21 cellular contexts compared by ENCODE assay signal in genomic region chr18:13877133-13877532, GRCh38. TPM values are rescaled to one million over a fixed set of nuclear protein-coding genes. Genes with fewer than 3 reads are reported as not detected.
DNase-seq lines count a peak whose midpoint lies in the region; ATAC-seq and TF ChIP-seq lines count a peak whose summit lies in the region.
"Had no signal": no experiment of that assay in that cellular context is flagged by ENCODE, and none has a peak within 500 bp of the region (broad histone marks: within the 10 kb centered on the region; RNA-seq: fewer than 3 reads in every experiment).

No MANE protein-coding gene starts in this region.

- H2AFZ ChIP-seq in GM23338 (no peak overlapping the region), Karpas-422 (ENCODE audit: low read length) (no peak overlapping the region)

- H3F3A ChIP-seq in GM23338 (replicated peaks; ENCODE audit: low read depth): no peaks in the 10 kb centered on the region

- no peak for TF ChIP-seq CTCF in GM23338 (conservative IDR thresholded peaks at IDR 0.05; ENCODE audit: low read depth in 2 of 2)

- H3K9me3 Mint-ChIP-seq in GM23338: no peaks in the 10 kb centered on the region
- H3K9me3 Mint-ChIP-seq in activated T-cell treated with anti-CD3 and anti-CD28 coated beads, Interleukin-2, amount 50 U/mL, for 72 hours: no peaks in the 10 kb centered on the region
- no peaks in the 10 kb centered on the region for H3K9me3 Mint-ChIP-seq in activated naive CD8-positive, alpha-beta T cell treated with anti-CD3 and anti-CD28 coated beads for 36 hours
- H3K9me3 Mint-ChIP-seq: CD4-positive, alpha-beta memory T cell had no signal

- no peak overlapping the region for H3K4me3 ChIP-seq in GM23338
- no peak overlapping the region for H3K4me3 ChIP-seq in Karpas-422 (ENCODE audit: low read length)
- H3K4me3 ChIP-seq in mesendoderm (ENCODE audit: low read length): no peak overlapping the region

- H3K4me1 Mint-ChIP-seq in GM23338: peaks cover 13% of the 10 kb centered on the region
- H3K4me1 Mint-ChIP-seq in activated T-cell treated with anti-CD3 and anti-CD28 coated beads, Interleukin-2, amount 50 U/mL, for 72 hours (ENCODE audit: low read depth): no peaks in the 10 kb centered on the region
- no peaks in the 10 kb centered on the region for H3K4me1 Mint-ChIP-seq in activated naive CD8-positive, alpha-beta T cell treated with anti-CD3 and anti-CD28 coated beads for 36 hours
- H3K4me1 Mint-ChIP-seq: CD4-positive, alpha-beta memory T cell had no signal

- no peak overlapping the region for H3K4ac ChIP-seq in mesendoderm (ENCODE audit: low read depth, low read length)

- H4K5ac ChIP-seq in mesendoderm (ENCODE audit: low read length): no peak overlapping the region

- H3K9me3 ChIP-seq in Karpas-422 (ENCODE audit: low read length): no peaks in the 10 kb centered on the region

- H3K27me3 ChIP-seq in GM23338 (ENCODE audit: insufficient read depth) (no peaks in the 10 kb centered on the region), Karpas-422 (ENCODE audit: low read length) (no peaks in the 10 kb centered on the region), mesendoderm (ENCODE audit: insufficient read depth, low read length, poor library complexity) (no peaks in the 10 kb centered on the region)

- no peak overlapping the region for H2AK5ac ChIP-seq in mesendoderm (ENCODE audit: low read length)

- H3K27ac Mint-ChIP-seq in GM23338: no peak overlapping the region
- no peak overlapping the region for H3K27ac Mint-ChIP-seq in activated T-cell treated with anti-CD3 and anti-CD28 coated beads, Interleukin-2, amount 50 U/mL, for 72 hours
- no peak overlapping the region for H3K27ac Mint-ChIP-seq in activated naive CD8-positive, alpha-beta T cell treated with anti-CD3 and anti-CD28 coated beads for 36 hours
- H3K27ac Mint-ChIP-seq: CD4-positive, alpha-beta memory T cell; H9; HFFc6 had no signal

- no peaks in the 10 kb centered on the region for H4K20me1 ChIP-seq in GM23338 (replicated peaks; ENCODE audit: insufficient read depth)
- H4K20me1 ChIP-seq in Karpas-422 (ENCODE audit: insufficient read depth, low read depth, low read length): no peaks in the 10 kb centered on the region; the same call in 1 of the 2 replicates

- H3K4me2 ChIP-seq in GM23338 (no peak overlapping the region), Karpas-422 (ENCODE audit: low read depth, low read length, poor library complexity, severe bottlenecking) (no peak overlapping the region), mesendoderm (ENCODE audit: low read length) (no peak overlapping the region)

- H2BK5ac ChIP-seq in mesendoderm (ENCODE audit: low read length): no peak overlapping the region

- no CpG with 5 or more reads among the region's 4 CpGs for WGBS in mesendoderm (ENCODE audit: extremely low coverage, insufficient coverage, low lambda C conversion rate)

- H3K36me3 Mint-ChIP-seq in GM23338 (ENCODE audit: low read depth): no peaks in the 10 kb centered on the region
- no peaks in the 10 kb centered on the region for H3K36me3 Mint-ChIP-seq in activated T-cell treated with anti-CD3 and anti-CD28 coated beads, Interleukin-2, amount 50 U/mL, for 72 hours (ENCODE audit: insufficient read depth in 2 of 2)
- H3K36me3 Mint-ChIP-seq in activated naive CD8-positive, alpha-beta T cell treated with anti-CD3 and anti-CD28 coated beads for 36 hours: no peaks in the 10 kb centered on the region
- H3K36me3 Mint-ChIP-seq: CD4-positive, alpha-beta memory T cell had no signal

- H3K4me1 ChIP-seq in GM23338 (ENCODE audit: insufficient read depth): peaks cover 4% of the 10 kb centered on the region
- peaks cover 6% of the 10 kb centered on the region for H3K4me1 ChIP-seq in Karpas-422 (ENCODE audit: low read length)
- H3K4me1 ChIP-seq in mesendoderm (ENCODE audit: control insufficient read depth, low read depth, low read length): no peaks in the 10 kb centered on the region

- H4K8ac ChIP-seq in mesendoderm (ENCODE audit: low read depth, low read length): no peak overlapping the region

- H3K27ac ChIP-seq in GM23338 (ENCODE audit: low read depth) (no peak overlapping the region), Karpas-422 (ENCODE audit: low read length) (no peak overlapping the region), mesendoderm (ENCODE audit: low read depth, low read length) (no peak overlapping the region)

- H3K79me2 ChIP-seq in GM23338 (replicated peaks; ENCODE audit: insufficient read depth): no peaks in the 10 kb centered on the region
- no peaks in the 10 kb centered on the region for H3K79me2 ChIP-seq in Karpas-422 (ENCODE audit: low read length)
- H3K79me2 ChIP-seq in mesendoderm (ENCODE audit: control insufficient read depth, insufficient read depth, low read length): no peaks in the 10 kb centered on the region

- no peak overlapping the region for H2BK15ac ChIP-seq in mesendoderm (replicated peaks; ENCODE audit: low read depth)

- DNase-seq in GM23338 (ENCODE audit: low spot score): no peak
- peak; percentile 53 for DNase-seq in Karpas-422
- DNase-seq in OCI-M1 (lab: John Stamatoyannopoulos, UW): peak; percentile 4
- DNase-seq in mesendoderm: peak; percentile 25
- DNase-seq in activated T-cell treated with anti-CD3 and anti-CD28 coated beads, Interleukin-2, amount 50 U/mL, for 72 hours: no peak
- no peak for DNase-seq in HuH-7.5 (ENCODE audit: low spot score)
- no peak for DNase-seq in activated naive CD8-positive, alpha-beta T cell treated with anti-CD3 and anti-CD28 coated beads for 36 hours
- no peak for DNase-seq in T-helper 1 cell
- DNase-seq: C1 segment of cervical spinal cord; Calu3; CD4-positive, alpha-beta memory T cell; COR-L47; DMS53; DMS79 treated with DMSO at 0.1 percent for 48 hours; H9; HFFc6 had no signal

- no peaks in the 10 kb centered on the region for H3K79me1 ChIP-seq in mesendoderm (ENCODE audit: low read length)

- H3K4me3 Mint-ChIP-seq in GM23338: no peak overlapping the region
- H3K4me3 Mint-ChIP-seq in activated T-cell treated with anti-CD3 and anti-CD28 coated beads, Interleukin-2, amount 50 U/mL, for 72 hours: no peak overlapping the region
- no peak overlapping the region for H3K4me3 Mint-ChIP-seq in activated naive CD8-positive, alpha-beta T cell treated with anti-CD3 and anti-CD28 coated beads for 36 hours
- H3K4me3 Mint-ChIP-seq: CD4-positive, alpha-beta memory T cell; H9; HFFc6 had no signal

- H2BK120ac ChIP-seq in mesendoderm (ENCODE audit: low read depth, low read length): no peak overlapping the region

- H3K9ac ChIP-seq in Karpas-422 (ENCODE audit: low read length): no peak overlapping the region
- H3K9ac ChIP-seq in mesendoderm (ENCODE audit: low read length): no peak overlapping the region

- no peak overlapping the region for H3K56ac ChIP-seq in mesendoderm (ENCODE audit: low read length)

- no peak overlapping the region for H3K18ac ChIP-seq in mesendoderm (ENCODE audit: low read length)

- H3K27me3 Mint-ChIP-seq in GM23338 (ENCODE audit: insufficient read depth, low read depth, poor library complexity): peaks cover 8% of the 10 kb centered on the region
- H3K27me3 Mint-ChIP-seq in activated T-cell treated with anti-CD3 and anti-CD28 coated beads, Interleukin-2, amount 50 U/mL, for 72 hours (ENCODE audit: low read depth): no peaks in the 10 kb centered on the region
- no peaks in the 10 kb centered on the region for H3K27me3 Mint-ChIP-seq in activated naive CD8-positive, alpha-beta T cell treated with anti-CD3 and anti-CD28 coated beads for 36 hours

- peak; percentile 45; the same call in 2 of the 3 replicates for ATAC-seq in GM23338
- ATAC-seq in activated T-cell treated with anti-CD3 and anti-CD28 coated beads, Interleukin-2, amount 50 U/mL, for 72 hours (replicated peaks in 1 of 2): no peak

- H3K36me3 ChIP-seq in GM23338 (ENCODE audit: insufficient read depth): no peaks in the 10 kb centered on the region
- H3K36me3 ChIP-seq in Karpas-422 (ENCODE audit: insufficient read depth, low read length): no peaks in the 10 kb centered on the region
- H3K36me3 ChIP-seq in mesendoderm (ENCODE audit: control insufficient read depth, insufficient read depth, low read length): no peaks in the 10 kb centered on the region

- H3K23ac ChIP-seq in mesendoderm (ENCODE audit: low read length): no peak overlapping the region

- no peaks in the 10 kb centered on the region for H3K9me2 ChIP-seq in GM23338 (ENCODE audit: insufficient read depth)
- H3K9me2 ChIP-seq in Karpas-422 (replicated peaks; ENCODE audit: insufficient read depth, low read length): no peaks in the 10 kb centered on the region

TF ChIP-seq in GM23338, 12 proteins besides CTCF, POLR2A, EP300 and RAD21 (continues in another document):
- TF ChIP-seq ZNF114 (CRISPR knock-in tag; IDR thresholded peaks at IDR 0.05): no peak
- TF ChIP-seq EZH2phosphoT487 (IDR thresholded peaks at IDR 0.05; ENCODE audit: unreplicated experiment): no peak
- TF ChIP-seq, protein P1, sequence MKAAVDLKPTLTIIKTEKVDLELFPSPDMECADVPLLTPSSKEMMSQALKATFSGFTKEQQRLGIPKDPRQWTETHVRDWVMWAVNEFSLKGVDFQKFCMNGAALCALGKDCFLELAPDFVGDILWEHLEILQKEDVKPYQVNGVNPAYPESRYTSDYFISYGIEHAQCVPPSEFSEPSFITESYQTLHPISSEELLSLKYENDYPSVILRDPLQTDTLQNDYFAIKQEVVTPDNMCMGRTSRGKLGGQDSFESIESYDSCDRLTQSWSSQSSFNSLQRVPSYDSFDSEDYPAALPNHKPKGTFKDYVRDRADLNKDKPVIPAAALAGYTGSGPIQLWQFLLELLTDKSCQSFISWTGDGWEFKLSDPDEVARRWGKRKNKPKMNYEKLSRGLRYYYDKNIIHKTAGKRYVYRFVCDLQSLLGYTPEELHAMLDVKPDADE (IDR thresholded peaks at IDR 0.05): no peak
- TF ChIP-seq ZNF331 (CRISPR knock-in tag; IDR thresholded peaks at IDR 0.05; ENCODE audit: low read depth): no peak
- TF ChIP-seq POLR2AphosphoS5 (IDR thresholded peaks at IDR 0.05; ENCODE audit: low read depth): no peak

RNA-seq across cellular contexts. Expression of gene MC2R, which starts 38.2 kb away (rescaled TPM):
- not detected in 2 replicates for total RNA-seq in GM23338 (2014; rRNA removed; shearing (Covaris generic))
- not detected in 2 replicates for polyA plus RNA-seq in GM23338 (2016; fragmentation: Nextera tagmentation; extraction: Ambion mirVana)
- not detected in 2 replicates for total RNA-seq in Karpas-422 (2014; rRNA removed; shearing (Covaris generic); ENCODE audit: low replicate concordance)
- not detected for polyA plus RNA-seq in mesendoderm (2013, experiment 1 of 2)
- polyA plus RNA-seq in mesendoderm (2013, experiment 2 of 2): not detected
- total RNA-seq in activated T-cell treated with anti-CD3 and anti-CD28 coated beads, Interleukin-2, amount 50 U/mL, for 72 hours: not detected
- total RNA-seq in activated naive CD8-positive, alpha-beta T cell treated with anti-CD3 and anti-CD28 coated beads for 36 hours: not detected
- total RNA-seq: A172; A673; Calu3; CD4-positive, alpha-beta memory T cell; Daoy; H1; H9; HFFc6 had no signal
- polyA plus RNA-seq: BJ; CD4-positive, alpha-beta memory T cell; H1 had no signal

RNA-seq across cellular contexts. Expression of gene MC5R, which starts 53.2 kb away (rescaled TPM):
- 0.54 TPM in 1 of 2 replicates, not detected in the other for total RNA-seq in GM23338 (2014; rRNA removed; shearing (Covaris generic))
- polyA plus RNA-seq in GM23338 (2016; fragmentation: Nextera tagmentation; extraction: Ambion mirVana): 0.11 and 0.21 TPM in 2 replicates
- total RNA-seq in Karpas-422 (2014; rRNA removed; shearing (Covaris generic); ENCODE audit: low replicate concordance): not detected in 2 replicates
- 0.11 TPM for polyA plus RNA-seq in mesendoderm (2013, experiment 1 of 2)
- 0.08 TPM for polyA plus RNA-seq in mesendoderm (2013, experiment 2 of 2)
- not detected for total RNA-seq in activated T-cell treated with anti-CD3 and anti-CD28 coated beads, Interleukin-2, amount 50 U/mL, for 72 hours
- total RNA-seq in activated naive CD8-positive, alpha-beta T cell treated with anti-CD3 and anti-CD28 coated beads for 36 hours: not detected
- total RNA-seq: A673; Calu3; CD4-positive, alpha-beta memory T cell; Daoy; H9; HFFc6 had no signal
- polyA plus RNA-seq: BJ; CD4-positive, alpha-beta memory T cell had no signal

Comparison
In these comparisons a context has a peak if more than half of its experiments do, and no peak if none do; other contexts are left out.
1. DNase-seq: peak in Karpas-422 (single experiment), OCI-M1 (single experiment) and mesendoderm (single experiment); none in GM23338 (single experiment), activated T-cell treated with anti-CD3 and anti-CD28 coated beads, Interleukin-2, amount 50 U/mL, for 72 hours (0 of 2), HuH-7.5 (single experiment), activated naive CD8-positive, alpha-beta T cell treated with anti-CD3 and anti-CD28 coated beads for 36 hours (single experiment) and T-helper 1 cell (0 of 5).